In the genomic region with DNA sequence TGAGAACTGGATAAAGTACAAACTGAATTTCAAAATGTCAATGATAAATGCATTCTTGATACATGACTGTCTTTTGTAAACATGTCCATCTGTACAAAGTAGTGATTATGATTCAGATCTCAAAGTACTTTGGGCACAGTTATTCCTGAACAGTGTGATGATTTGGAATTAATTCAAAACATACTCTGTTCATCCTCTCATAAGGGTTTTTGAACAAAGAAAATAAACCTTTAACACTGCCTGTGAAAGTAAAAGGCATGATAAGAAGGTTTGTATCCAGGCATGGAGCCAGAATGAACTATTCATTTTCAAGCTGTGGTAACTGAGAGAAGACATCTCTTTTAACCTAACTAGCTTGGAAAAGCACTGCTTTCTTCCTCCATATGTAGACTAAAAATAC, we compare ENCODE assay signal across 15 cellular contexts. TPM values are rescaled to one million over a fixed set of nuclear protein-coding genes. Genes with fewer than 3 reads are reported as not detected.
A peak's percentile ranks its signal among the peaks of the same experiment; 100 is the strongest.
DNase-seq lines count a peak whose midpoint lies in the region; ATAC-seq and TF ChIP-seq lines count a peak whose summit lies in the region.
"Had no signal": no experiment of that assay in that cellular context is flagged by ENCODE, and none has a peak within 500 bp of the region (broad histone marks: within the 10 kb centered on the region; RNA-seq: fewer than 3 reads in every experiment).

No MANE protein-coding gene starts in this region.

- no peaks in the 10 kb centered on the region for H3K79me2 ChIP-seq in osteoblast (ENCODE audit: insufficient read depth, low read length)

- H3K27ac Mint-ChIP-seq in stimulated activated naive B cell treated with anti-CD40 and anti-IgM and Interleukin-4, amounts not matched to agents 10 μg/mL and 1 μg/mL and 100 μg/mL, for 72 hours: no peak overlapping the region

- H3K27me3 ChIP-seq in RWPE2 (ENCODE audit: insufficient read depth, poor library complexity, severe bottlenecking) (no peaks in the 10 kb centered on the region), osteoblast (ENCODE audit: insufficient read depth, low read length) (no peaks in the 10 kb centered on the region)
- H3K27me3 ChIP-seq: esophagus muscularis mucosa, SJCRH30 had no signal

- H3K36me3 Mint-ChIP-seq in stimulated activated naive B cell treated with anti-CD40 and anti-IgM and Interleukin-4, amounts not matched to agents 10 μg/mL and 1 μg/mL and 100 μg/mL, for 72 hours: no peaks in the 10 kb centered on the region

- H3K9me3 Mint-ChIP-seq in stimulated activated naive B cell treated with anti-CD40 and anti-IgM and Interleukin-4, amounts not matched to agents 10 μg/mL and 1 μg/mL and 100 μg/mL, for 72 hours: no peaks in the 10 kb centered on the region
- H3K9me3 Mint-ChIP-seq: activated T-cell treated with anti-CD3 and anti-CD28 coated beads, Interleukin-2, amount 50 U/mL, for 4 hours had no signal

- no peaks in the 10 kb centered on the region for H3K4me1 Mint-ChIP-seq in stimulated activated naive B cell treated with anti-CD40 and anti-IgM and Interleukin-4, amounts not matched to agents 10 μg/mL and 1 μg/mL and 100 μg/mL, for 72 hours

- H4K20me1 ChIP-seq in osteoblast (ENCODE audit: insufficient read depth, low read length): no peaks in the 10 kb centered on the region

- peak; percentile 84 for ATAC-seq in RWPE2 (ENCODE audit: low read depth)
- no peak for ATAC-seq in HG03045 (IDR thresholded peaks at IDR 0.05; ENCODE audit: unreplicated experiment)
- ATAC-seq in stimulated activated naive B cell treated with anti-CD40 and anti-IgM and Interleukin-4, amounts not matched to agents 10 μg/mL and 1 μg/mL and 100 μg/mL, for 72 hours (replicated peaks): no peak

- CTCF ChIA-PET in HEK293T (lab: Yijun Ruan, JAX): no interaction called here

- H3K27me3 Mint-ChIP-seq in stimulated activated naive B cell treated with anti-CD40 and anti-IgM and Interleukin-4, amounts not matched to agents 10 μg/mL and 1 μg/mL and 100 μg/mL, for 72 hours: no peaks in the 10 kb centered on the region

- POLR2A ChIA-PET in HEK293T (lab: Yijun Ruan, JAX): no interaction called here

- peak overlapping the region; percentile 78 for H3K4me2 ChIP-seq in osteoblast (ENCODE audit: insufficient read depth, low read length)

- no peaks in the 10 kb centered on the region for H3K36me3 ChIP-seq in RWPE2 (ENCODE audit: low read depth)
- H3K36me3 ChIP-seq in osteoblast (ENCODE audit: insufficient read depth, low read length): no peaks in the 10 kb centered on the region
- H3K36me3 ChIP-seq: esophagus muscularis mucosa, SJCRH30 had no signal

- H2AFZ ChIP-seq in osteoblast (ENCODE audit: low read length): no peak overlapping the region

- peak; percentile 23 for DNase-seq in H4 (ENCODE audit: low spot score)
- DNase-seq in RWPE2 (ENCODE audit: low spot score): no peak
- DNase-seq in fibroblast of pulmonary artery (ENCODE audit: low read depth): peak; percentile 74
- no peak for DNase-seq in osteoblast (ENCODE audit: insufficient read length, low spot score, missing footprints)
- DNase-seq in NCI-H2171 treated with DMSO at 0.1 percent for 48 hours (lab: John Stamatoyannopoulos, UW): no peak
- DNase-seq in HEK293T (ENCODE audit: extremely low spot score): no peak
- DNase-seq in stimulated activated naive B cell treated with anti-CD40 and anti-IgM and Interleukin-4, amounts not matched to agents 10 μg/mL and 1 μg/mL and 100 μg/mL, for 72 hours: no peak
- DNase-seq: activated CD4-positive, CD25-positive, alpha-beta regulatory T cell treated with anti-CD3 and anti-CD28 coated beads, Interleukin-2, amount 50 U/mL, for 72 hours; activated T-cell treated with anti-CD3 and anti-CD28 coated beads, Interleukin-2, amount 50 U/mL, for 4 hours; GDM1; stimulated activated CD4-positive, alpha-beta T cell treated with anti-CD3 and anti-CD28 coated beads, Interleukin-1b, Interleukin-23, amount 100 ng/mL, for 48 hours had no signal

- H3K4me1 ChIP-seq in RWPE2 (ENCODE audit: insufficient read depth, poor library complexity, severe bottlenecking) (peaks cover 23% of the 10 kb centered on the region), osteoblast (ENCODE audit: insufficient read depth, low read length) (no peaks in the 10 kb centered on the region)

- TF ChIP-seq CTCF in RWPE2 (IDR thresholded peaks at IDR 0.05; ENCODE audit: poor library complexity, severe bottlenecking) (no peak), fibroblast of pulmonary artery (IDR thresholded peaks at IDR 0.05; ENCODE audit: low read length, missing control alignments) (no peak), osteoblast (IDR thresholded peaks at IDR 0.05; ENCODE audit: extremely low read depth, low read depth, low read length) (no peak)

- H3K9me3 ChIP-seq in RWPE2 (ENCODE audit: severe bottlenecking) (no peaks in the 10 kb centered on the region), osteoblast (ENCODE audit: low read depth, low read length) (no peaks in the 10 kb centered on the region)
- H3K9me3 ChIP-seq: esophagus muscularis mucosa, SJCRH30 had no signal

- no peak overlapping the region for H3K4me3 Mint-ChIP-seq in stimulated activated naive B cell treated with anti-CD40 and anti-IgM and Interleukin-4, amounts not matched to agents 10 μg/mL and 1 μg/mL and 100 μg/mL, for 72 hours
- H3K4me3 Mint-ChIP-seq: activated T-cell treated with anti-CD3 and anti-CD28 coated beads, Interleukin-2, amount 50 U/mL, for 4 hours had no signal

- H3K4me3 ChIP-seq in RWPE2 (ENCODE audit: severe bottlenecking) (no peak overlapping the region), fibroblast of pulmonary artery (replicated peaks; ENCODE audit: low read depth, low read length) (peak overlapping the region; percentile 69), osteoblast (ENCODE audit: insufficient read depth, low read length) (no peak overlapping the region)

- H3K27ac ChIP-seq in RWPE2 (ENCODE audit: poor library complexity, severe bottlenecking): peak overlapping the region; percentile 73
- peak overlapping the region; percentile 33 for H3K27ac ChIP-seq in osteoblast (ENCODE audit: low read depth, low read length)
- H3K27ac ChIP-seq: C4-2B, SJCRH30 had no signal

TF ChIP-seq in HEK293T, 16 proteins besides CTCF, POLR2A, EP300 and RAD21:
- no peak for TF ChIP-seq LEF1 (IDR thresholded peaks at IDR 0.05; ENCODE audit: borderline replicate concordance)
- TF ChIP-seq, protein P1, sequence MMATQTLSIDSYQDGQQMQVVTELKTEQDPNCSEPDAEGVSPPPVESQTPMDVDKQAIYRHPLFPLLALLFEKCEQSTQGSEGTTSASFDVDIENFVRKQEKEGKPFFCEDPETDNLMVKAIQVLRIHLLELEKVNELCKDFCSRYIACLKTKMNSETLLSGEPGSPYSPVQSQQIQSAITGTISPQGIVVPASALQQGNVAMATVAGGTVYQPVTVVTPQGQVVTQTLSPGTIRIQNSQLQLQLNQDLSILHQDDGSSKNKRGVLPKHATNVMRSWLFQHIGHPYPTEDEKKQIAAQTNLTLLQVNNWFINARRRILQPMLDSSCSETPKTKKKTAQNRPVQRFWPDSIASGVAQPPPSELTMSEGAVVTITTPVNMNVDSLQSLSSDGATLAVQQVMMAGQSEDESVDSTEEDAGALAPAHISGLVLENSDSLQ (IDR thresholded peaks at IDR 0.05): no peak

RNA-seq across cellular contexts. Expression of a gene that starts 0.9 kb away (rescaled TPM):
- 19.4 and 23.6 TPM in 2 replicates for total RNA-seq in H4 (2014; rRNA removed; shearing (Covaris generic))
- total RNA-seq in osteoblast: 0.72 and 1.2 TPM in 2 replicates

Comparison
In these comparisons a context has a peak if more than half of its experiments do, and no peak if none do; other contexts are left out.
1. DNase-seq: peak in H4 (single experiment) and fibroblast of pulmonary artery (single experiment); none in RWPE2 (single experiment), osteoblast (single experiment), NCI-H2171 treated with DMSO at 0.1 percent for 48 hours (single experiment), HEK293T (single experiment) and stimulated activated naive B cell treated with anti-CD40 and anti-IgM and Interleukin-4, amounts not matched to agents 10 μg/mL and 1 μg/mL and 100 μg/mL, for 72 hours (single experiment).